In genomic region chr18:49618741-49619392, GRCh38 we compare ENCODE assay signal across 18 cellular contexts. TPM values are rescaled to one million over a fixed set of nuclear protein-coding genes. Genes with fewer than 3 reads are reported as not detected.
DNase-seq lines count a peak whose midpoint lies in the region; ATAC-seq and TF ChIP-seq lines count a peak whose summit lies in the region.
"Had no signal": no experiment of that assay in that cellular context is flagged by ENCODE, and none has a peak within 500 bp of the region (broad histone marks: within the 10 kb centered on the region; RNA-seq: fewer than 3 reads in every experiment).

No MANE protein-coding gene starts in this region.

- H4K20me1 ChIP-seq in GM23338 (replicated peaks; ENCODE audit: insufficient read depth) (no peaks in the 10 kb centered on the region), SK-N-SH (ENCODE audit: insufficient read depth) (no peaks in the 10 kb centered on the region)

- H3K4me1 Mint-ChIP-seq in GM23338: peaks cover 23% of the 10 kb centered on the region

- H3K4ac ChIP-seq in neuronal stem cell (ENCODE audit: low read length): no peak overlapping the region

- POLR2A ChIA-PET in SK-N-SH (lab: Yijun Ruan, JAX): no interaction called here

- H3K27ac ChIP-seq in GM23338 (ENCODE audit: low read depth) (no peak overlapping the region), neuronal stem cell (replicated peaks; ENCODE audit: low read length) (peak overlapping the region; percentile 9), suprapubic skin (no peak overlapping the region), SK-N-SH (ENCODE audit: low read depth in 2 of 2, low read length in 1 of 2) (no peak overlapping the region)
- H3K27ac ChIP-seq: dorsolateral prefrontal cortex, spleen had no signal

- H4K91ac ChIP-seq in neuronal stem cell (ENCODE audit: low read depth, low read length, poor library complexity): no peak overlapping the region

- H3K23ac ChIP-seq in neuronal stem cell (ENCODE audit: low read depth, low read length, poor library complexity): no peak overlapping the region

- no peak overlapping the region for H2BK120ac ChIP-seq in neuronal stem cell (ENCODE audit: low read depth, low read length)

- no peak overlapping the region for H4K8ac ChIP-seq in neuronal stem cell (ENCODE audit: low read depth, low read length)

- H3K36me3 ChIP-seq in GM23338 (ENCODE audit: insufficient read depth): no peaks in the 10 kb centered on the region
- no peaks in the 10 kb centered on the region for H3K36me3 ChIP-seq in neuronal stem cell (replicated peaks in 1 of 2; ENCODE audit: control insufficient read depth in 2 of 2, insufficient read depth in 2 of 2, low read length in 2 of 2)
- no peaks in the 10 kb centered on the region for H3K36me3 ChIP-seq in suprapubic skin
- no peaks in the 10 kb centered on the region for H3K36me3 ChIP-seq in SK-N-SH (replicated peaks in 1 of 2; ENCODE audit: control insufficient read depth in 1 of 2, insufficient read depth in 2 of 2, low read length in 1 of 2)
- H3K36me3 ChIP-seq: spleen had no signal

- no peak overlapping the region for H3K4me2 ChIP-seq in GM23338
- H3K4me2 ChIP-seq in neuronal stem cell (ENCODE audit: insufficient read depth, low read length, poor library complexity, severe bottlenecking): no peak overlapping the region
- no peak overlapping the region for H3K4me2 ChIP-seq in SK-N-SH

- TF ChIP-seq POLR2A in suprapubic skin (IDR thresholded peaks at IDR 0.05): no peak

- no peak overlapping the region for H3K27ac Mint-ChIP-seq in GM23338
- H3K27ac Mint-ChIP-seq: activated CD8-positive, alpha-beta T cell treated with anti-CD3 and anti-CD28 coated beads for 36 hours; activated T-helper 2 cell treated with anti-CD3 and anti-CD28 coated beads, Interferon-gamma antibody, Interleukin-2, Interleukin-4, amounts not matched to agents 10 μg/mL and 5 μg/mL and 100 μg/mL, durations not matched to agents 14 hours and 24 hours and 36 hours had no signal

- H3K27me3 Mint-ChIP-seq in GM23338 (ENCODE audit: insufficient read depth, low read depth, poor library complexity): peaks cover 15% of the 10 kb centered on the region

- H2AFZ ChIP-seq in GM23338: peak overlapping the region; percentile 48; the same call in 1 of the 2 replicates
- H2AFZ ChIP-seq in neuronal stem cell (ENCODE audit: low read length): peak overlapping the region; percentile 60
- H2AFZ ChIP-seq in SK-N-SH (ENCODE audit: low read depth): no peak overlapping the region

- no peak overlapping the region for H2BK5ac ChIP-seq in neuronal stem cell (ENCODE audit: low read length)

- H2BK15ac ChIP-seq in neuronal stem cell (ENCODE audit: low read length): peak overlapping the region; percentile 18

- no peaks in the 10 kb centered on the region for H3K36me3 Mint-ChIP-seq in GM23338 (ENCODE audit: low read depth)

- no peaks in the 10 kb centered on the region for H3K79me1 ChIP-seq in neuronal stem cell (ENCODE audit: low read depth, low read length)

- TF ChIP-seq RAD21 in SK-N-SH (IDR thresholded peaks at IDR 0.05; ENCODE audit: low read length): no peak

- peak overlapping the region; percentile 15 for H3K18ac ChIP-seq in neuronal stem cell (ENCODE audit: low read length)

- peak overlapping the region; percentile 64 for H2AK5ac ChIP-seq in neuronal stem cell (ENCODE audit: low read depth, low read length)

- 0 out of 2 replicates have a peak, but pooled peaks cover 5% of the 10 kb centered on the region for H3K9me2 ChIP-seq in GM23338 (ENCODE audit: insufficient read depth)
- no peaks in the 10 kb centered on the region for H3K9me2 ChIP-seq in SK-N-SH

- peaks cover 6% of the 10 kb centered on the region for H3K4me1 ChIP-seq in GM23338 (ENCODE audit: insufficient read depth)
- H3K4me1 ChIP-seq in neuronal stem cell (ENCODE audit: control insufficient read depth in 2 of 2, insufficient read depth in 1 of 2, low read depth in 1 of 2, low read length in 2 of 2): peaks cover 16 to 41% of the 10 kb centered on the region in 2 donors
- peaks cover 6% of the 10 kb centered on the region for H3K4me1 ChIP-seq in suprapubic skin
- no peaks in the 10 kb centered on the region; a peak in 2 of 4 replicates for H3K4me1 ChIP-seq in SK-N-SH (ENCODE audit: control insufficient read depth in 1 of 2, insufficient read depth in 2 of 2, low read depth in 1 of 2, low read length in 1 of 2)

- CTCF ChIA-PET in SK-N-SH (lab: Yijun Ruan, JAX): interaction anchor here (0.7 to 1.3 kb wide), 2 partner anchors 14 to 59 kb away, joined by 3 to 4 read pairs; no protein-coding TSS in a partner anchor

- H3K14ac ChIP-seq in neuronal stem cell (ENCODE audit: low read length): no peak overlapping the region

- WGBS in neuronal stem cell (ENCODE audit: extremely low coverage in 2 of 2, insufficient read length in 2 of 2, insufficient replicate concordance in 1 of 2), 2 donors: no CpG with 5 or more reads among the region's 7 CpGs
- 48% methylated on average over 6 of the region's 7 CpGs for WGBS in suprapubic skin
- 67% methylated on average over 7 of the region's 7 CpGs for WGBS in SK-N-SH (ENCODE audit: low lambda C conversion rate)

- no peak overlapping the region for H3K4me3 Mint-ChIP-seq in GM23338
- H3K4me3 Mint-ChIP-seq: activated CD8-positive, alpha-beta T cell treated with anti-CD3 and anti-CD28 coated beads for 36 hours; CD8-positive, alpha-beta memory T cell had no signal

- H3K9ac ChIP-seq in neuronal stem cell (ENCODE audit: low read depth, low read length, poor library complexity) (no peak overlapping the region), SK-N-SH (no peak overlapping the region)

- H3K9me3 ChIP-seq in neuronal stem cell (replicated peaks in 1 of 2; ENCODE audit: control insufficient read depth in 2 of 2, insufficient read depth in 1 of 2, low read depth in 1 of 2, low read length in 2 of 2) (no peaks in the 10 kb centered on the region), suprapubic skin (no peaks in the 10 kb centered on the region), SK-N-SH (no peaks in the 10 kb centered on the region)
- H3K9me3 ChIP-seq: spleen had no signal

- no peak for DNase-seq in GM23338 (ENCODE audit: low spot score)
- peak; percentile 14 to 46 for DNase-seq in cardiac fibroblast (ENCODE audit: low read depth in 2 of 2)
- peak; percentile 54 for DNase-seq in kidney tubule cell (ENCODE audit: low spot score)
- DNase-seq in neuronal stem cell (ENCODE audit: low spot score): no peak
- no peak for DNase-seq in suprapubic skin (ENCODE audit: low spot score in 2 of 2)
- no peak for DNase-seq in A172 (ENCODE audit: low spot score)
- no peak for DNase-seq in SK-N-SH
- DNase-seq: activated CD8-positive, alpha-beta T cell treated with anti-CD3 and anti-CD28 coated beads for 36 hours; CD8-positive, alpha-beta memory T cell; dorsolateral prefrontal cortex; GOT3; NCI-H2029 treated with DMSO at 0.1 percent for 48 hours; NCI-H748 treated with DMSO at 0.1 percent for 48 hours; spleen; stimulated activated naive CD8-positive, alpha-beta T cell treated with anti-CD3 and anti-CD28 coated beads, Interleukin-15, Interleukin-2, amounts not matched to agents 100 U/mL and 50 U/mL, for 24 hours had no signal

- H3F3A ChIP-seq in GM23338 (replicated peaks; ENCODE audit: low read depth) (peaks cover 3% of the 10 kb centered on the region; the same call in 1 of the 2 replicates), SK-N-SH (replicated peaks; ENCODE audit: insufficient read depth) (no peaks in the 10 kb centered on the region)

- H3K9me3 Mint-ChIP-seq in GM23338: no peaks in the 10 kb centered on the region
- H3K9me3 Mint-ChIP-seq: activated CD8-positive, alpha-beta T cell treated with anti-CD3 and anti-CD28 coated beads for 36 hours; activated T-helper 2 cell treated with anti-CD3 and anti-CD28 coated beads, Interferon-gamma antibody, Interleukin-2, Interleukin-4, amounts not matched to agents 10 μg/mL and 5 μg/mL and 100 μg/mL, durations not matched to agents 14 hours and 24 hours and 36 hours; CD8-positive, alpha-beta memory T cell had no signal

- H3K4me3 ChIP-seq in GM23338: no peak overlapping the region
- H3K4me3 ChIP-seq in cardiac fibroblast (replicated peaks in 1 of 2; ENCODE audit: low read depth in 2 of 2, low read length in 2 of 2): no peak overlapping the region
- no peak overlapping the region for H3K4me3 ChIP-seq in neuronal stem cell (ENCODE audit: low read length in 2 of 2)
- no peak overlapping the region for H3K4me3 ChIP-seq in suprapubic skin
- H3K4me3 ChIP-seq in SK-N-SH (ENCODE audit: low read depth in 2 of 2, low read length in 1 of 2): no peak overlapping the region
- H3K4me3 ChIP-seq: dorsolateral prefrontal cortex, spleen had no signal

- TF ChIP-seq CTCF in GM23338 (conservative IDR thresholded peaks at IDR 0.05; ENCODE audit: low read depth in 2 of 2) (no peak), cardiac fibroblast (IDR thresholded peaks at IDR 0.05; ENCODE audit: low read depth, low read length) (no peak), suprapubic skin (IDR thresholded peaks at IDR 0.05) (no peak), SK-N-SH (IDR thresholded peaks at IDR 0.05) (no peak)

- ATAC-seq in GM23338 (no peak), HG03159 (IDR thresholded peaks at IDR 0.05; ENCODE audit: unreplicated experiment) (no peak)
- ATAC-seq: activated CD8-positive, alpha-beta T cell treated with anti-CD3 and anti-CD28 coated beads for 36 hours; Panc1; stimulated activated naive CD8-positive, alpha-beta T cell treated with anti-CD3 and anti-CD28 coated beads, Interleukin-15, Interleukin-2, amounts not matched to agents 100 U/mL and 50 U/mL, for 24 hours had no signal

- H3K27me3 ChIP-seq in GM23338 (ENCODE audit: insufficient read depth) (no peaks in the 10 kb centered on the region), neuronal stem cell (ENCODE audit: control insufficient read depth in 3 of 3, insufficient read depth in 3 of 3, low read depth in 1 of 3, low read length in 3 of 3) (no peaks in the 10 kb centered on the region), suprapubic skin (peaks cover 12% of the 10 kb centered on the region), SK-N-SH (ENCODE audit: insufficient read depth) (no peaks in the 10 kb centered on the region)

- peak overlapping the region; percentile 65 for H2BK12ac ChIP-seq in neuronal stem cell (ENCODE audit: low read length)

- TF ChIP-seq EP300 in suprapubic skin (IDR thresholded peaks at IDR 0.05): no peak
- no peak for TF ChIP-seq EP300 in SK-N-SH (IDR thresholded peaks at IDR 0.05; ENCODE audit: borderline replicate concordance in 1 of 2, low read depth in 1 of 2, low read length in 1 of 2)

- H3K79me2 ChIP-seq in GM23338 (replicated peaks; ENCODE audit: insufficient read depth): no peaks in the 10 kb centered on the region
- no peaks in the 10 kb centered on the region for H3K79me2 ChIP-seq in SK-N-SH (ENCODE audit: insufficient read depth)

TF ChIP-seq in SK-N-SH, 30 proteins besides CTCF, POLR2A, EP300 and RAD21 (continues in another document):
- TF ChIP-seq RCOR1 (IDR thresholded peaks at IDR 0.05; ENCODE audit: low read length): no peak

RNA-seq across cellular contexts. Expression of gene LIPG, which starts 57.0 kb away (rescaled TPM):
- 17.2 and 17.7 TPM in 2 replicates for total RNA-seq in GM23338 (2014; rRNA removed; shearing (Covaris generic))
- polyA plus RNA-seq in GM23338 (2016; fragmentation: Nextera tagmentation; extraction: Ambion mirVana) (3.3 and 4.9 TPM in 2 replicates), SK-N-SH (2012; rRNA removed) (3.2 and 4.4 TPM in 2 replicates)
- 22.9 TPM for polyA plus RNA-seq in neuronal stem cell (2013, experiment 1 of 2)
- 23.3 TPM for polyA plus RNA-seq in neuronal stem cell (2013, experiment 2 of 2)
- total RNA-seq in suprapubic skin: 10 to 100 TPM in 1 of 4 donors, 1 to 10 TPM in 3; 6.9 to 11.8 (median 9.1) TPM
- total RNA-seq in A172 (2014; rRNA removed; shearing (Covaris generic)): 3.2 and 3.7 TPM in 2 replicates
- 3.4 and 3.7 TPM in 2 replicates for polyA plus RNA-seq in SK-N-SH (2012; cell fraction: cytosol; rRNA removed)
- polyA plus RNA-seq in SK-N-SH (2012; cell fraction: nucleus; rRNA removed): 3.8 and 5.8 TPM in 2 replicates
- total RNA-seq: CD8-positive, alpha-beta memory T cell had no signal
- polyA plus RNA-seq: CD8-positive, alpha-beta memory T cell had no signal

Comparison
In these comparisons a context has a peak if more than half of its experiments do, and no peak if none do; other contexts are left out.
1. DNase-seq: peak in cardiac fibroblast (2 of 2) and kidney tubule cell (single experiment); none in GM23338 (single experiment), neuronal stem cell (single experiment), suprapubic skin (0 of 2), A172 (single experiment) and SK-N-SH (single experiment).